Comparison of ENCODE assay signal across 7 cellular contexts in genomic region chr18:48975221-48975816, GRCh38. TPM values are rescaled to one million over a fixed set of nuclear protein-coding genes. Genes with fewer than 3 reads are reported as not detected.
DNase-seq lines count a peak whose midpoint lies in the region; ATAC-seq, FAIRE-seq and TF ChIP-seq lines count a peak whose summit lies in the region.

No MANE protein-coding gene starts in this region.

- H3K27me3 ChIP-seq in mesenchymal stem cell (ENCODE audit: control insufficient read depth in 1 of 2, insufficient read depth in 1 of 2, low read length in 2 of 2), result no peaks in the 10 kb centered on the region

- no peak overlapping the region for H3K23ac ChIP-seq in mesenchymal stem cell (ENCODE audit: low read length in 2 of 2)

- peak overlapping the region; percentile 59 for H2BK5ac ChIP-seq in mesenchymal stem cell (ENCODE audit: low read depth, low read length, poor library complexity, severe bottlenecking)

- no peak for TF ChIP-seq CTCF in cardiac fibroblast (IDR thresholded peaks at IDR 0.05; ENCODE audit: low read depth, low read length)

- H3K4me3 ChIP-seq in cardiac fibroblast (replicated peaks in 1 of 2; ENCODE audit: low read depth in 2 of 2, low read length in 2 of 2), result peak overlapping the region; percentile 59 to 64
- peak overlapping the region; percentile 71 to 72 for H3K4me3 ChIP-seq in mesenchymal stem cell (ENCODE audit: insufficient read depth in 1 of 2, low read depth in 1 of 2, low read length in 2 of 2)

- no peak overlapping the region for H2AFZ ChIP-seq in mesenchymal stem cell (ENCODE audit: low read depth, low read length)

- no peak overlapping the region for H3K27ac ChIP-seq in mesenchymal stem cell (ENCODE audit: low read length, poor library complexity, severe bottlenecking)

- peak overlapping the region; percentile 57 for H4K91ac ChIP-seq in mesenchymal stem cell (ENCODE audit: low read length)

- peak overlapping the region in 1 of 2 experiments; percentile 66 for H2BK12ac ChIP-seq in mesenchymal stem cell (ENCODE audit: low read length in 2 of 2)

- H3K36me3 ChIP-seq in mesenchymal stem cell (ENCODE audit: control insufficient read depth in 1 of 2, insufficient read depth in 2 of 2, low read depth in 1 of 2, low read length in 2 of 2), result no peaks in the 10 kb centered on the region

- peak overlapping the region; percentile 85 for H2BK120ac ChIP-seq in mesenchymal stem cell (ENCODE audit: low read depth, low read length)

- H3K14ac ChIP-seq in mesenchymal stem cell (ENCODE audit: low read length in 2 of 2), result no peak overlapping the region

- H4K8ac ChIP-seq in mesenchymal stem cell (ENCODE audit: low read length), result peak overlapping the region; percentile 95

- H2AK5ac ChIP-seq in mesenchymal stem cell (ENCODE audit: low read length, severe bottlenecking), result no peak overlapping the region

- FAIRE-seq in GM19239 (lab: Jason Lieb, UNC), result no peak

- WGBS in mesenchymal stem cell, result 1% methylated on average over 47 of the region's 56 CpGs

- H2BK15ac ChIP-seq in mesenchymal stem cell (ENCODE audit: low read depth, poor library complexity, severe bottlenecking), result peak overlapping the region; percentile 69

- no peaks in the 10 kb centered on the region for H3K9me3 ChIP-seq in mesenchymal stem cell (ENCODE audit: control insufficient read depth, low read length)

- H3K4me2 ChIP-seq in mesenchymal stem cell (ENCODE audit: low read length, poor library complexity, severe bottlenecking), result peak overlapping the region; percentile 97

- peaks cover 18% of the 10 kb centered on the region for H3K4me1 ChIP-seq in mesenchymal stem cell (ENCODE audit: control insufficient read depth, insufficient read depth, low read depth, low read length)

- DNase-seq in cardiac fibroblast (ENCODE audit: low read depth in 2 of 2) (no peak), mesenchymal stem cell (no peak), GM19239 (ENCODE audit: insufficient read length, low spot score) (no peak), ecto neural progenitor cell (ENCODE audit: low spot score) (no peak), HCEC 1CT (no peak)

- peak overlapping the region; percentile 85 for H3K9ac ChIP-seq in mesenchymal stem cell (ENCODE audit: low read length)

- peak overlapping the region; percentile 57 to 89 for H3K4ac ChIP-seq in mesenchymal stem cell (ENCODE audit: low read depth in 1 of 2, low read length in 2 of 2)

- ATAC-seq in GM19452 (IDR thresholded peaks at IDR 0.05; ENCODE audit: unreplicated experiment) (peak; percentile 6), HG03565 (IDR thresholded peaks at IDR 0.05; ENCODE audit: unreplicated experiment) (peak; percentile 33)

- H3K79me1 ChIP-seq in mesenchymal stem cell (replicated peaks; ENCODE audit: low read length, poor library complexity, severe bottlenecking), result no peaks in the 10 kb centered on the region

- H3K18ac ChIP-seq in mesenchymal stem cell (ENCODE audit: low read depth in 1 of 2, low read length in 2 of 2), result peak overlapping the region; percentile 58 to 82

RNA-seq across cellular contexts. Expression of gene SMAD7, which starts 24.6 kb away (rescaled TPM):
- polyA plus RNA-seq in mesenchymal stem cell (2013, experiment 1 of 2), result 9.6 TPM
- 9.9 TPM for polyA plus RNA-seq in mesenchymal stem cell (2013, experiment 2 of 2)
